Comparison of ENCODE assay signal across 2 cellular contexts in genomic region chr11:117623831-117624271, GRCh38.
TF ChIP-seq lines count a peak whose summit lies in the region.

No MANE protein-coding gene starts in this region.

TF ChIP-seq in IMR-90, 13 proteins besides CTCF, POLR2A, EP300 and RAD21:
- no peak for TF ChIP-seq MAZ (IDR thresholded peaks at IDR 0.05; ENCODE audit: borderline replicate concordance, low read depth, low read length)
- no peak for TF ChIP-seq CEBPB (IDR thresholded peaks at IDR 0.05; ENCODE audit: low read depth, low read length)
- TF ChIP-seq ELK1 (IDR thresholded peaks at IDR 0.05; ENCODE audit: borderline replicate concordance, low read depth, low read length): no peak
- no peak for TF ChIP-seq CHD1 (IDR thresholded peaks at IDR 0.05; ENCODE audit: low read depth, low read length)
- no peak for TF ChIP-seq MXI1 (IDR thresholded peaks at IDR 0.05; ENCODE audit: borderline replicate concordance, low read depth, low read length)
- no peak for TF ChIP-seq RCOR1 (IDR thresholded peaks at IDR 0.05; ENCODE audit: insufficient replicate concordance, low read length)
- no peak for TF ChIP-seq NFE2L2 (IDR thresholded peaks at IDR 0.05; ENCODE audit: low read depth, low read length)
- peak; percentile 87 for TF ChIP-seq MAFK (IDR thresholded peaks at IDR 0.05; ENCODE audit: low read depth, low read length)

TF ChIP-seq in K562, 482 proteins besides CTCF, POLR2A, EP300 and RAD21:
- TF ChIP-seq ZKSCAN3 (CRISPR knock-in tag; IDR thresholded peaks at IDR 0.05): no peak
- no peak for TF ChIP-seq MCM7 (IDR thresholded peaks at IDR 0.05)
- TF ChIP-seq DNMT1 (IDR thresholded peaks at IDR 0.05): no peak
- no peak for TF ChIP-seq HNRNPUL1 (IDR thresholded peaks at IDR 0.05; ENCODE audit: low read length)
- TF ChIP-seq NR2C1 (IDR thresholded peaks at IDR 0.05): no peak
- no peak for TF ChIP-seq NR2C1 (tag; IDR thresholded peaks at IDR 0.05)
- peak; percentile 79 for TF ChIP-seq ZNF316 (IDR thresholded peaks at IDR 0.05)
- TF ChIP-seq MAFK (IDR thresholded peaks at IDR 0.05; ENCODE audit: low read length): peak; percentile 73
- TF ChIP-seq SIN3A (IDR thresholded peaks at IDR 0.05; ENCODE audit: borderline replicate concordance in 2 of 2, control insufficient read depth in 1 of 2, low read depth in 2 of 2, low read length in 2 of 2): no peak
- TF ChIP-seq RBM14 (IDR thresholded peaks at IDR 0.05; ENCODE audit: borderline replicate concordance, insufficient read depth, low read depth, low read length): no peak
- peak; percentile 71 for TF ChIP-seq C11orf30 (IDR thresholded peaks at IDR 0.05; ENCODE audit: low read depth)
- no peak for TF ChIP-seq ZNF668 (CRISPR knock-in tag; IDR thresholded peaks at IDR 0.05)
- TF ChIP-seq, protein P1, sequence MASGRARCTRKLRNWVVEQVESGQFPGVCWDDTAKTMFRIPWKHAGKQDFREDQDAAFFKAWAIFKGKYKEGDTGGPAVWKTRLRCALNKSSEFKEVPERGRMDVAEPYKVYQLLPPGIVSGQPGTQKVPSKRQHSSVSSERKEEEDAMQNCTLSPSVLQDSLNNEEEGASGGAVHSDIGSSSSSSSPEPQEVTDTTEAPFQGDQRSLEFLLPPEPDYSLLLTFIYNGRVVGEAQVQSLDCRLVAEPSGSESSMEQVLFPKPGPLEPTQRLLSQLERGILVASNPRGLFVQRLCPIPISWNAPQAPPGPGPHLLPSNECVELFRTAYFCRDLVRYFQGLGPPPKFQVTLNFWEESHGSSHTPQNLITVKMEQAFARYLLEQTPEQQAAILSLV (tag; IDR thresholded peaks at IDR 0.05): no peak
- no peak for TF ChIP-seq TAF7 (tag; IDR thresholded peaks at IDR 0.05)
- no peak for TF ChIP-seq ZNF175 (CRISPR knock-in tag; IDR thresholded peaks at IDR 0.05; ENCODE audit: low read depth)
- no peak for TF ChIP-seq ZNF644 (tag; IDR thresholded peaks at IDR 0.05; ENCODE audit: low read depth)
- TF ChIP-seq MAFG (tag; conservative IDR thresholded peaks at IDR 0.05): peak; percentile 80
- TF ChIP-seq TGIF2 (CRISPR knock-in tag; IDR thresholded peaks at IDR 0.05): no peak
- TF ChIP-seq NELFE (IDR thresholded peaks at IDR 0.05; ENCODE audit: insufficient read depth, insufficient read length): no peak
- no peak for TF ChIP-seq ZNF79 (CRISPR knock-in tag; IDR thresholded peaks at IDR 0.05; ENCODE audit: low read depth)
- TF ChIP-seq DLX4 (CRISPR knock-in tag; IDR thresholded peaks at IDR 0.05): no peak
- no peak for TF ChIP-seq ZNF436 (CRISPR knock-in tag; IDR thresholded peaks at IDR 0.05)
- no peak for TF ChIP-seq ETS2 (tag; IDR thresholded peaks at IDR 0.05; ENCODE audit: borderline replicate concordance, poor library complexity, severe bottlenecking)
- no peak for TF ChIP-seq ZEB2 (IDR thresholded peaks at IDR 0.05)
- no peak for TF ChIP-seq RBM15 (IDR thresholded peaks at IDR 0.05; ENCODE audit: insufficient read depth, low read length)
- no peak for TF ChIP-seq PTBP1 (IDR thresholded peaks at IDR 0.05; ENCODE audit: low read depth, low read length)
- peak; percentile 73 for TF ChIP-seq MAFF (IDR thresholded peaks at IDR 0.05; ENCODE audit: low read length)
- TF ChIP-seq ZBTB17 (CRISPR knock-in tag; IDR thresholded peaks at IDR 0.05): no peak
- TF ChIP-seq MTA1 (IDR thresholded peaks at IDR 0.05; ENCODE audit: borderline replicate concordance): no peak
